In genomic region chrX:71102292-71102691, GRCh38 we compare ENCODE assay signal across 16 cellular contexts. TPM values are rescaled to one million over a fixed set of nuclear protein-coding genes. Genes with fewer than 3 reads are reported as not detected.
DNase-seq lines count a peak whose midpoint lies in the region; ATAC-seq lines count a peak whose summit lies in the region.
"Had no signal": no experiment of that assay in that cellular context is flagged by ENCODE, and none has a peak within 500 bp of the region (broad histone marks: within the 10 kb centered on the region; RNA-seq: fewer than 3 reads in every experiment).

No MANE protein-coding gene starts in this region.

- H3K4me2 ChIP-seq in BLaER1 treated with 17β-estradiol and CSF1 and Interleukin-3, amounts not matched to agents 10 nM and 100 nM: peak overlapping the region in 9 of 11 experiments; percentile 5 to 83 (median 65); a peak in 13 of 22 replicates

- POLR2A ChIA-PET in naive thymus-derived CD4-positive, alpha-beta T cell (lab: Charles Lee): interaction anchor here (0.6 to 8.5 kb wide), 8 partner anchors 10 to 430 kb away, joined by 3 to 125 read pairs (median 9); partner anchors contain the start of genes IL2RG, MED12 and OGT

- DNase-seq in H7: peak; percentile 7
- DNase-seq in activated T-helper 2 cell treated with anti-CD3 and anti-CD28 coated beads, Interferon-gamma antibody, Interleukin-2, Interleukin-4, amounts not matched to agents 10 μg/mL and 5 μg/mL and 100 μg/mL, durations not matched to agents 14 hours and 24 hours and 36 hours (ENCODE audit: low spot score): no peak
- DNase-seq in naive thymus-derived CD4-positive, alpha-beta T cell: no peak
- DNase-seq in NCI-H345 (lab: John Stamatoyannopoulos, UW): no peak
- no peak for DNase-seq in T-helper 9 cell
- no peak for DNase-seq in mesenteric fat pad (ENCODE audit: low spot score)
- DNase-seq: EL; NCI-H446 treated with DMSO at 0.1 percent for 48 hours; stimulated activated CD4-positive, alpha-beta T cell treated with anti-CD3 and anti-CD28 coated beads, Interleukin-2, amount 100 ng/mL, for 48 hours had no signal

- H3K27me3 Mint-ChIP-seq in activated T-helper 2 cell treated with anti-CD3 and anti-CD28 coated beads, Interferon-gamma antibody, Interleukin-2, Interleukin-4, amounts not matched to agents 10 μg/mL and 5 μg/mL and 100 μg/mL, durations not matched to agents 14 hours and 24 hours and 36 hours (ENCODE audit: low read depth): no peaks in the 10 kb centered on the region
- no peaks in the 10 kb centered on the region for H3K27me3 Mint-ChIP-seq in naive thymus-derived CD4-positive, alpha-beta T cell

- H4K20me1 ChIP-seq in BLaER1 treated with 17β-estradiol and CSF1 and Interleukin-3, amounts not matched to agents 10 nM and 100 nM: peaks cover 0 to 16% (median 0%) of the 10 kb centered on the region in 11 experiments; a peak in 5 of 22 replicates

- peak overlapping the region; percentile 92 for H3K27ac Mint-ChIP-seq in activated T-helper 2 cell treated with anti-CD3 and anti-CD28 coated beads, Interferon-gamma antibody, Interleukin-2, Interleukin-4, amounts not matched to agents 10 μg/mL and 5 μg/mL and 100 μg/mL, durations not matched to agents 14 hours and 24 hours and 36 hours
- H3K27ac Mint-ChIP-seq in naive thymus-derived CD4-positive, alpha-beta T cell: peak overlapping the region; percentile 81 to 99 (median 92)

- no peaks in the 10 kb centered on the region for H3K9me3 Mint-ChIP-seq in activated T-helper 2 cell treated with anti-CD3 and anti-CD28 coated beads, Interferon-gamma antibody, Interleukin-2, Interleukin-4, amounts not matched to agents 10 μg/mL and 5 μg/mL and 100 μg/mL, durations not matched to agents 14 hours and 24 hours and 36 hours
- peaks cover 0 to 4% (median 0%) of the 10 kb centered on the region in 11 donors for H3K9me3 Mint-ChIP-seq in naive thymus-derived CD4-positive, alpha-beta T cell

- peak overlapping the region in 10 of 11 experiments; percentile 70 to 88 (median 85); a peak in 17 of 22 replicates for H3K27ac ChIP-seq in BLaER1 treated with 17β-estradiol and CSF1 and Interleukin-3, amounts not matched to agents 10 nM and 100 nM
- H3K27ac ChIP-seq in naive thymus-derived CD4-positive, alpha-beta T cell (ENCODE audit: low read depth, low read length): peak overlapping the region; percentile 82

- no peaks in the 10 kb centered on the region for H3K36me3 ChIP-seq in BLaER1 treated with 17β-estradiol and CSF1 and Interleukin-3, amounts not matched to agents 10 nM and 100 nM
- H3K36me3 ChIP-seq in H7 (replicated peaks; ENCODE audit: control insufficient read depth, insufficient read depth, low read length): no peaks in the 10 kb centered on the region; the same call in 1 of the 2 replicates
- H3K36me3 ChIP-seq in naive thymus-derived CD4-positive, alpha-beta T cell (ENCODE audit: control insufficient read depth in 2 of 3, insufficient read depth in 3 of 3, low read length in 3 of 3): peaks cover 0 to 1% (median under 1%) of the 10 kb centered on the region in 3 experiments

- intact Hi-C loops in activated T-helper 2 cell treated with anti-CD3 and anti-CD28 coated beads, Interferon-gamma antibody, Interleukin-2, Interleukin-4, amounts not matched to agents 10 μg/mL and 5 μg/mL and 100 μg/mL, durations not matched to agents 14 hours and 24 hours and 36 hours (cut with micrococcal nuclease): loop anchor here (2.0 to 5.0 kb wide), 2 partner anchors 17 to 430 kb away; partner anchors contain the start of genes MED12 and OGT
- intact Hi-C loops in naive thymus-derived CD4-positive, alpha-beta T cell (cut with micrococcal nuclease): no loop called here

- H3K4me1 Mint-ChIP-seq in activated T-helper 2 cell treated with anti-CD3 and anti-CD28 coated beads, Interferon-gamma antibody, Interleukin-2, Interleukin-4, amounts not matched to agents 10 μg/mL and 5 μg/mL and 100 μg/mL, durations not matched to agents 14 hours and 24 hours and 36 hours (ENCODE audit: low read depth): peaks cover 56% of the 10 kb centered on the region
- H3K4me1 Mint-ChIP-seq in naive thymus-derived CD4-positive, alpha-beta T cell: peaks cover 43 to 92% (median 75%) of the 10 kb centered on the region in 7 donors

- H3K4me3 ChIP-seq in BLaER1 treated with 17β-estradiol and CSF1 and Interleukin-3, amounts not matched to agents 10 nM and 100 nM: no peak overlapping the region
- no peak overlapping the region for H3K4me3 ChIP-seq in H7 (ENCODE audit: insufficient read depth, low read depth, low read length)
- no peak overlapping the region for H3K4me3 ChIP-seq in naive thymus-derived CD4-positive, alpha-beta T cell (ENCODE audit: low read length)
- H3K4me3 ChIP-seq: GM12878 had no signal

- ATAC-seq in naive thymus-derived CD4-positive, alpha-beta T cell: no peak
- no peak for ATAC-seq in HG03135 (IDR thresholded peaks at IDR 0.05; ENCODE audit: unreplicated experiment)

- no peak overlapping the region for H3K4me3 Mint-ChIP-seq in activated T-helper 2 cell treated with anti-CD3 and anti-CD28 coated beads, Interferon-gamma antibody, Interleukin-2, Interleukin-4, amounts not matched to agents 10 μg/mL and 5 μg/mL and 100 μg/mL, durations not matched to agents 14 hours and 24 hours and 36 hours (ENCODE audit: low read depth)
- peak overlapping the region in 7 of 10 donors; percentile 27 to 98 (median 75) for H3K4me3 Mint-ChIP-seq in naive thymus-derived CD4-positive, alpha-beta T cell

- peak overlapping the region in 8 of 11 experiments; percentile 8 to 79 (median 72); a peak in 7 of 22 replicates for H3K9ac ChIP-seq in BLaER1 treated with 17β-estradiol and CSF1 and Interleukin-3, amounts not matched to agents 10 nM and 100 nM

- H3K9me3 ChIP-seq in BLaER1 treated with 17β-estradiol and CSF1 and Interleukin-3, amounts not matched to agents 10 nM and 100 nM (replicated peaks in 1 of 11): no peaks in the 10 kb centered on the region
- no peaks in the 10 kb centered on the region for H3K9me3 ChIP-seq in naive thymus-derived CD4-positive, alpha-beta T cell (ENCODE audit: control insufficient read depth in 2 of 3, low read length in 3 of 3)

- CTCF ChIA-PET in naive thymus-derived CD4-positive, alpha-beta T cell (lab: Charles Lee): interaction anchor here (1.1 to 4.9 kb wide), 6 partner anchors 9 to 80 kb away, joined by 3 to 59 read pairs (median 12); partner anchors contain the start of genes IL2RG and MED12

- peaks cover 65 to 90% (median 80%) of the 10 kb centered on the region in 10 experiments for H3K4me1 ChIP-seq in BLaER1 treated with 17β-estradiol and CSF1 and Interleukin-3, amounts not matched to agents 10 nM and 100 nM
- peaks cover 62 to 75% of the 10 kb centered on the region in 2 donors for H3K4me1 ChIP-seq in naive thymus-derived CD4-positive, alpha-beta T cell (ENCODE audit: control insufficient read depth in 2 of 2, insufficient read depth in 2 of 2, low read length in 2 of 2)

- peaks cover 34% of the 10 kb centered on the region for H3K36me3 Mint-ChIP-seq in activated T-helper 2 cell treated with anti-CD3 and anti-CD28 coated beads, Interferon-gamma antibody, Interleukin-2, Interleukin-4, amounts not matched to agents 10 μg/mL and 5 μg/mL and 100 μg/mL, durations not matched to agents 14 hours and 24 hours and 36 hours (ENCODE audit: low read depth)
- H3K36me3 Mint-ChIP-seq in naive thymus-derived CD4-positive, alpha-beta T cell: peaks cover 0 to 26% (median 12%) of the 10 kb centered on the region in 5 donors

- H3K27me3 ChIP-seq in BLaER1 treated with 17β-estradiol and CSF1 and Interleukin-3, amounts not matched to agents 10 nM and 100 nM: peaks cover 71 to 100% (median 95%) of the 10 kb centered on the region in 11 experiments
- peaks cover 1% of the 10 kb centered on the region; the same call in 1 of the 2 replicates for H3K27me3 ChIP-seq in H7 (ENCODE audit: control insufficient read depth, insufficient read depth, low read length)
- no peaks in the 10 kb centered on the region for H3K27me3 ChIP-seq in naive thymus-derived CD4-positive, alpha-beta T cell (ENCODE audit: control insufficient read depth in 2 of 2, insufficient read depth in 2 of 2, low read length in 2 of 2)

RNA-seq across cellular contexts. Expression of gene CXorf65, which starts 4.2 kb away (rescaled TPM):
- 3.8 TPM in 1 of 2 replicates, not detected in the other for total RNA-seq in H7 (2014; rRNA removed; shearing (Covaris generic))
- 22.7 and 26.3 TPM in 2 replicates for total RNA-seq in activated T-helper 2 cell treated with anti-CD3 and anti-CD28 coated beads, Interferon-gamma antibody, Interleukin-2, Interleukin-4, amounts not matched to agents 10 μg/mL and 5 μg/mL and 100 μg/mL, durations not matched to agents 14 hours and 24 hours and 36 hours
- 10 to 100 TPM; 26.5 to 83.4 (median 57.8) TPM for total RNA-seq in naive thymus-derived CD4-positive, alpha-beta T cell
- 1 to 10 TPM in 1 of 2 donors, under 1 TPM in 1; 0.31 to 4.3 TPM for polyA plus RNA-seq in naive thymus-derived CD4-positive, alpha-beta T cell
- total RNA-seq in mesenteric fat pad: 2.2 TPM
- total RNA-seq: cardiac septum, glomerular endothelial cell, mucosa of gallbladder, urinary bladder had no signal
- polyA plus RNA-seq: urinary bladder had no signal

RNA-seq across cellular contexts. Expression of gene FOXO4, which starts 6.6 kb away (rescaled TPM):
- 15.4 and 18.6 TPM in 2 replicates for total RNA-seq in H7 (2014; rRNA removed; shearing (Covaris generic))
- 10.6 and 11.6 TPM in 2 replicates for total RNA-seq in activated T-helper 2 cell treated with anti-CD3 and anti-CD28 coated beads, Interferon-gamma antibody, Interleukin-2, Interleukin-4, amounts not matched to agents 10 μg/mL and 5 μg/mL and 100 μg/mL, durations not matched to agents 14 hours and 24 hours and 36 hours
- 10 to 100 TPM; 11.9 to 40.6 (median 30.0) TPM for total RNA-seq in naive thymus-derived CD4-positive, alpha-beta T cell
- polyA plus RNA-seq in naive thymus-derived CD4-positive, alpha-beta T cell: 1 to 10 TPM; 1.2 to 2.3 TPM
- total RNA-seq in mesenteric fat pad: 24.7 TPM

RNA-seq across cellular contexts. Expression of gene IL2RG, which starts 9.1 kb away (rescaled TPM):
- total RNA-seq in H7 (2014; rRNA removed; shearing (Covaris generic)): not detected in 2 replicates
- total RNA-seq in activated T-helper 2 cell treated with anti-CD3 and anti-CD28 coated beads, Interferon-gamma antibody, Interleukin-2, Interleukin-4, amounts not matched to agents 10 μg/mL and 5 μg/mL and 100 μg/mL, durations not matched to agents 14 hours and 24 hours and 36 hours: 358 and 366 TPM in 2 replicates
- total RNA-seq in naive thymus-derived CD4-positive, alpha-beta T cell: 100 to 1,000 TPM; 228 to 671 (median 329) TPM
- polyA plus RNA-seq in naive thymus-derived CD4-positive, alpha-beta T cell: 1,000 to 10,000 TPM in 1 of 2 donors, 100 to 1,000 TPM in 1; 933 to 1,015 TPM
- 5.8 TPM for total RNA-seq in mesenteric fat pad

RNA-seq across cellular contexts. Expression of gene MED12, which starts 16.1 kb away (rescaled TPM):
- 19.0 and 24.1 TPM in 2 replicates for total RNA-seq in H7 (2014; rRNA removed; shearing (Covaris generic))
- total RNA-seq in activated T-helper 2 cell treated with anti-CD3 and anti-CD28 coated beads, Interferon-gamma antibody, Interleukin-2, Interleukin-4, amounts not matched to agents 10 μg/mL and 5 μg/mL and 100 μg/mL, durations not matched to agents 14 hours and 24 hours and 36 hours: 71.1 and 71.3 TPM in 2 replicates
- 100 to 1,000 TPM in 1 of 5 experiments, 10 to 100 TPM in 4; 71.1 to 104 (median 77.4) TPM for total RNA-seq in naive thymus-derived CD4-positive, alpha-beta T cell
- polyA plus RNA-seq in naive thymus-derived CD4-positive, alpha-beta T cell: 10 to 100 TPM; 12.5 to 22.2 TPM
- total RNA-seq in mesenteric fat pad: 46.7 TPM

RNA-seq across cellular contexts. Expression of gene SNX12, which starts 34.2 kb away (rescaled TPM):
- total RNA-seq in H7 (2014; rRNA removed; shearing (Covaris generic)): 66.3 and 85.8 TPM in 2 replicates
- 49.9 and 50.1 TPM in 2 replicates for total RNA-seq in activated T-helper 2 cell treated with anti-CD3 and anti-CD28 coated beads, Interferon-gamma antibody, Interleukin-2, Interleukin-4, amounts not matched to agents 10 μg/mL and 5 μg/mL and 100 μg/mL, durations not matched to agents 14 hours and 24 hours and 36 hours
- 10 to 100 TPM; 19.0 to 41.6 (median 37.3) TPM for total RNA-seq in naive thymus-derived CD4-positive, alpha-beta T cell
- polyA plus RNA-seq in naive thymus-derived CD4-positive, alpha-beta T cell: 1 to 10 TPM; 3.1 to 3.4 TPM
- 53.6 TPM for total RNA-seq in mesenteric fat pad

Comparison
In these comparisons a context has a peak if more than half of its experiments do, and no peak if none do; other contexts are left out.
1. RNA of gene IL2RG, which starts 9.1 kb away (total RNA-seq): 358 to 366 TPM in activated T-helper 2 cell treated with anti-CD3 and anti-CD28 coated beads, Interferon-gamma antibody, Interleukin-2, Interleukin-4, amounts not matched to agents 10 μg/mL and 5 μg/mL and 100 μg/mL, durations not matched to agents 14 hours and 24 hours and 36 hours and 228 to 671 TPM in naive thymus-derived CD4-positive, alpha-beta T cell; 5.8 TPM in mesenteric fat pad (single experiment) and not detected in H7; every median in the first group is over 10 times any median in the second.